Comparison of ENCODE assay signal across 22 cellular contexts in the genomic region with DNA sequence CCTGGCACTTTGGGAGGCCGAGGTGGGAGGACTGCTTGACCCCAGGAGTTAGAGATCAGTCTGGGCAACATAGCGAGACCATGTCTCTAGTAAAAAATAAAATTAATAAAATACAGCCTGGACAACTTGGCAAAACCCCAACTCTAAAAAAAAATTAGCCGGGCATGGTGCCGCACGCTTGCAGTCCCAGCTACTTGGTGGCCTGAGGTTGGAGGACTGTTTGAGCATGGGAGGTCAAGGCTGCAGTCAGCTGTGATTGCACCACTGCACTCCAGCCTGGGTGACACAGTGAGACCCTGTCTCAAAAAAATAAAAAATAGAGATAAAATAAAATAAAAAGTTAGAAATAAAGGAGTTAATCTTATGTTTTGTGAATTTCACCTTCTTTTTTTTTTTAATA.
"Had no signal": no experiment of that assay in that cellular context is flagged by ENCODE, and none has a peak within 500 bp of the region (broad histone marks: within the 10 kb centered on the region; RNA-seq: fewer than 3 reads in every experiment).

No MANE protein-coding gene starts in this region.

- H3K4me1 ChIP-seq: colonic mucosa, gastrocnemius medialis, parathyroid adenoma had no signal

- H3K4me3 ChIP-seq: colonic mucosa, gastrocnemius medialis, heart right ventricle, lung, SK-N-MC, suprapubic skin had no signal

- H3K27ac ChIP-seq: brain microvascular endothelial cell, colonic mucosa, neutrophil, parathyroid adenoma, SK-N-MC, suprapubic skin had no signal

- H3K79me2 ChIP-seq: parathyroid adenoma had no signal

- H3K36me3 ChIP-seq: colonic mucosa, neutrophil had no signal

- DNase-seq: activated CD4-positive, alpha-beta T cell treated with anti-CD3 and anti-CD28 coated beads, Interleukin-2, amount 10 ng/mL, durations not matched to agents 24 days and 14 days; activated CD8-positive, alpha-beta T cell treated with anti-CD3 and anti-CD28 coated beads for 36 hours; activated naive CD4-positive, alpha-beta T cell; activated naive CD8-positive, alpha-beta T cell treated with anti-CD3 and anti-CD28 coated beads, Interleukin-2, amount 10 ng/mL, durations not matched to agents 7 days and 5 days; activated T-cell treated with anti-CD3 and anti-CD28 coated beads, Interleukin-2, amount 50 U/mL, for 1 hour; anterior cingulate cortex; brain microvascular endothelial cell; central memory CD4-positive, alpha-beta T cell; colonic mucosa; gastrocnemius medialis; heart right ventricle; stimulated activated CD4-positive, alpha-beta T cell treated with anti-CD3 and anti-CD28 coated beads, Interleukin-12 subunit alpha, Interleukin-12 subunit beta, amount 100 ng/mL, for 4 hours; stimulated activated CD4-positive, alpha-beta T cell treated with anti-CD3 and anti-CD28 coated beads, Interleukin-2, amount 100 ng/mL, for 24 hours; stimulated activated naive CD4-positive, alpha-beta T cell treated with Interleukin-2 at 50 U/mL for 16 hours; T-helper 9 cell had no signal

- H2AFZ ChIP-seq: parathyroid adenoma had no signal

- H3K9ac ChIP-seq: parathyroid adenoma had no signal

- H3K27me3 ChIP-seq: brain microvascular endothelial cell, colonic mucosa, gastrocnemius medialis, heart right ventricle, neutrophil, suprapubic skin had no signal

- ATAC-seq: activated CD8-positive, alpha-beta T cell treated with anti-CD3 and anti-CD28 coated beads for 36 hours; activated T-helper 17 cell treated with anti-CD3 and anti-CD28 coated beads, Interleukin-2, amount 50 U/mL, for 72 hours; gastrocnemius medialis; natural killer cell treated with Interleukin-12 subunit alpha and Interleukin-12 subunit beta and Interleukin-15 and Interleukin-18, amount 100 ng/mL, for 72 hours had no signal

- H3K9me3 ChIP-seq: colonic mucosa, gastrocnemius medialis, heart right ventricle, neutrophil, suprapubic skin had no signal
